8 cellular contexts compared by ENCODE assay signal in genomic region chr10:101818119-101818957, GRCh38. TPM values are rescaled to one million over a fixed set of nuclear protein-coding genes. Genes with fewer than 3 reads are reported as not detected.
DNase-seq lines count a peak whose midpoint lies in the region; ATAC-seq and TF ChIP-seq lines count a peak whose summit lies in the region.

OGA (minus strand) TSS chr10:101818444; CDS start chr10:101818022, 422 bp downstream.

- 0% methylated on average over 48 of the region's 48 CpGs for WGBS in heart right ventricle, 2 donors
- 0 to 1% methylated on average over 44 to 45 of the region's 48 CpGs for WGBS in upper lobe of left lung, 2 donors

- H3K4me3 Mint-ChIP-seq in T-helper 1 cell treated with Interleukin-12 subunit alpha and Interleukin-12 subunit beta and Interleukin-4 antibody, amounts not matched to agents 30 μg/mL and 1 μg/mL, for 36 hours: peak within 1 kb of the TSS; percentile 98

- intact Hi-C loops in heart right ventricle (cut with DNase I) (loop anchor here in 1 of 10 donors (5.0 kb wide), 1 partner anchor 36 kb away; the partner anchor contains the start of gene NPM3), posterior cingulate gyrus (cut with DNase I) (no loop called here)

- in situ Hi-C loops in GM13977 (cut with MboI; ENCODE audit: low pct_unique_long_range_greater_than_20kb, low sequenced_read_pairs, unreplicated experiment): no loop called here

- peak; percentile 41 to 99 (median 86) for TF ChIP-seq POLR2A in upper lobe of left lung (IDR thresholded peaks at IDR 0.05)

- H3K9me3 ChIP-seq in heart right ventricle (no peaks in the 10 kb centered on the region), upper lobe of left lung (no peaks in the 10 kb centered on the region)

- H3K36me3 Mint-ChIP-seq in T-helper 1 cell treated with Interleukin-12 subunit alpha and Interleukin-12 subunit beta and Interleukin-4 antibody, amounts not matched to agents 30 μg/mL and 1 μg/mL, for 36 hours (ENCODE audit: low read depth): peaks cover 26% of the 10 kb centered on the region

- H3K27me3 Mint-ChIP-seq in T-helper 1 cell treated with Interleukin-12 subunit alpha and Interleukin-12 subunit beta and Interleukin-4 antibody, amounts not matched to agents 30 μg/mL and 1 μg/mL, for 36 hours (ENCODE audit: low read depth): no peaks in the 10 kb centered on the region

- peak within 1 kb of the TSS; percentile 98 for H3K27ac Mint-ChIP-seq in T-helper 1 cell treated with Interleukin-12 subunit alpha and Interleukin-12 subunit beta and Interleukin-4 antibody, amounts not matched to agents 30 μg/mL and 1 μg/mL, for 36 hours

- peaks cover 3 to 45% (median 34%) of the 10 kb centered on the region in 9 donors for H3K4me1 ChIP-seq in heart right ventricle
- H3K4me1 ChIP-seq in upper lobe of left lung: peaks cover 17 to 34% (median 30%) of the 10 kb centered on the region in 4 donors

- ATAC-seq in HG02884 (IDR thresholded peaks at IDR 0.05; ENCODE audit: unreplicated experiment) (peak; percentile 80), heart right ventricle (peak; percentile 92 to 96 (median 95)), upper lobe of left lung (ENCODE audit: low FRiP score in 2 of 2) (peak; percentile 96 to 99)

- TF ChIP-seq CTCF in GM13977 (IDR thresholded peaks at IDR 0.05; ENCODE audit: extremely low read depth, insufficient read depth, missing control alignments) (no peak), heart right ventricle (IDR thresholded peaks at IDR 0.05) (no peak), upper lobe of left lung (IDR thresholded peaks at IDR 0.05) (peak in 1 of 6 experiments; percentile 15)

- H3K9me3 Mint-ChIP-seq in T-helper 1 cell treated with Interleukin-12 subunit alpha and Interleukin-12 subunit beta and Interleukin-4 antibody, amounts not matched to agents 30 μg/mL and 1 μg/mL, for 36 hours: no peaks in the 10 kb centered on the region

- peak within 1 kb of the TSS; percentile 82 to 100 (median 96) for H3K4me3 ChIP-seq in heart right ventricle
- H3K4me3 ChIP-seq in upper lobe of left lung: peak within 1 kb of the TSS; percentile 79 to 100 (median 92)

- peak; percentile 94 for DNase-seq in GM13977 (ENCODE audit: low spot score)
- DNase-seq in NCI-H1694 (lab: John Stamatoyannopoulos, UW): peak; percentile 97
- peak; percentile 99 for DNase-seq in amniotic stem cell (lab: John Stamatoyannopoulos, UW)
- peak; percentile 97 for DNase-seq in heart right ventricle
- peak; percentile 93 to 99 (median 97) for DNase-seq in posterior cingulate gyrus
- DNase-seq in upper lobe of left lung: peak; percentile 98

- H3K4me1 Mint-ChIP-seq in T-helper 1 cell treated with Interleukin-12 subunit alpha and Interleukin-12 subunit beta and Interleukin-4 antibody, amounts not matched to agents 30 μg/mL and 1 μg/mL, for 36 hours (ENCODE audit: low read depth): peaks cover 33% of the 10 kb centered on the region

- no peaks in the 10 kb centered on the region for H3K27me3 ChIP-seq in heart right ventricle
- no peaks in the 10 kb centered on the region for H3K27me3 ChIP-seq in upper lobe of left lung

- H3K27ac ChIP-seq in heart right ventricle (peak within 1 kb of the TSS; percentile 92 to 98 (median 96)), upper lobe of left lung (peak within 1 kb of the TSS; percentile 92 to 99 (median 97))

- H3K36me3 ChIP-seq in heart right ventricle (peaks cover 0 to 1% (median 0%) of the 10 kb centered on the region in 9 donors), upper lobe of left lung (peaks cover 0 to 2% (median 0%) of the 10 kb centered on the region in 4 donors)

- peak in 1 of 4 donors; percentile 32 for TF ChIP-seq EP300 in upper lobe of left lung (IDR thresholded peaks at IDR 0.05)

RNA-seq across cellular contexts. Expression of gene OGA, which starts in this region (rescaled TPM):
- total RNA-seq in heart right ventricle: 100 to 1,000 TPM in 7 of 10 donors, 10 to 100 TPM in 3; 65.6 to 146 (median 119) TPM
- 10 to 100 TPM; 28.7 to 74.3 TPM for polyA plus RNA-seq in heart right ventricle
- 100 to 1,000 TPM in 3 of 6 donors, 10 to 100 TPM in 3; 71.1 to 374 (median 138) TPM for total RNA-seq in upper lobe of left lung

Comparison
In these comparisons a context has a peak if more than half of its experiments do, and no peak if none do; other contexts are left out.
1. Peak in every context shown above with its lines: DNase-seq, ATAC-seq, H3K4me3 ChIP-seq and H3K27ac ChIP-seq.